In the genomic region with DNA sequence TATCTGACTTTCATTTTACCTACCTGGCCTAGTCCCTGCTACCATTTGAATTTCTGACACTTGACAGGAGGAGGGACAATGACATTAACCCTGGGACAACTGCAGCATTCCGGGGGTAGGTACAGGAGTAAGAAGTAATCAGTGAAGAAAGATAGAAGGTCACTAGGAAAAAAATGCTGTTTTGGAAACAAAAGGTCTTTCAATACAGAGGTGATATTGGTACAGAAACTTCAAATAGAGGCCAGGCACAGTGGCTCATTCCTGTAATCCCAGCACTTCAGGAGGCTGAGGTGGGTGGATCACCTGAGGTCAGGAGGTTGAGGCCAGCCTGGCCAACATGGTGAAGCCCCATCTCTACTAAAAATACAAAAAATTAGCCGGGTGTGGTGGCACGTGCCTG, we compare ENCODE assay signal across 1 cellular context.
TF ChIP-seq lines count a peak whose summit lies in the region.

No MANE protein-coding gene starts in this region.

TF ChIP-seq in IMR-90, 13 proteins besides CTCF, POLR2A, EP300 and RAD21:
- no peak for TF ChIP-seq ELK1 (IDR thresholded peaks at IDR 0.05; ENCODE audit: borderline replicate concordance, low read depth, low read length)
- no peak for TF ChIP-seq FOS (IDR thresholded peaks at IDR 0.05; ENCODE audit: low read depth, low read length)
